1 cellular context compared by ENCODE assay signal in genomic region chr6:149431905-149432775, GRCh38.
A peak's percentile ranks its signal among the peaks of the same experiment; 100 is the strongest.
TF ChIP-seq lines count a peak whose summit lies in the region.

No MANE protein-coding gene starts in this region.

TF ChIP-seq in K562, 482 proteins besides CTCF, POLR2A, EP300 and RAD21 (continued from another document):
- TF ChIP-seq HMBOX1 (IDR thresholded peaks at IDR 0.05) (no peak), MNT (conservative IDR thresholded peaks at IDR 0.05) (0 out of 4 replicates have a peak, but pooled peaks of 1 of the 2 experiments have one; percentile 43), HEY1 (CRISPR knock-in tag; IDR thresholded peaks at IDR 0.05; ENCODE audit: borderline replicate concordance) (no peak), LCOR (CRISPR knock-in tag; IDR thresholded peaks at IDR 0.05) (peak; percentile 74; the same call in 1 of the 2 replicates)
